In genomic region chr1:241733899-241734298, GRCh38 we compare ENCODE assay signal across 9 cellular contexts.
"Had no signal": no experiment of that assay in that cellular context is flagged by ENCODE, and none has a peak within 500 bp of the region (broad histone marks: within the 10 kb centered on the region; RNA-seq: fewer than 3 reads in every experiment).

No MANE protein-coding gene starts in this region.

- H3K36me3 ChIP-seq: HAP-1 had no signal

- H3K9ac ChIP-seq: GM23248 had no signal

- H3K9me3 Mint-ChIP-seq: HFFc6 had no signal

- H3K4me3 ChIP-seq: GM23248, HAP-1 had no signal

- ATAC-seq: HCT116 had no signal

- FAIRE-seq: HTR-8/SVneo had no signal

- DNase-seq: GM23248, GOT3, H7, HFFc6, IMR-90, KBM-7 had no signal

- H2AFZ ChIP-seq: GM23248 had no signal

- H3K27ac Mint-ChIP-seq: HFFc6 had no signal

- H3K9me3 ChIP-seq: HAP-1 had no signal

- H3K4me3 Mint-ChIP-seq: HFFc6 had no signal

- H3K27ac ChIP-seq: GM23248 had no signal
